Comparison of ENCODE assay signal across 15 cellular contexts in genomic region chr18:36663312-36663711, GRCh38.
DNase-seq lines count a peak whose midpoint lies in the region; ATAC-seq and TF ChIP-seq lines count a peak whose summit lies in the region.
"Had no signal": no experiment of that assay in that cellular context is flagged by ENCODE, and none has a peak within 500 bp of the region (broad histone marks: within the 10 kb centered on the region; RNA-seq: fewer than 3 reads in every experiment).

No MANE protein-coding gene starts in this region.

- DNase-seq in AG10803 (ENCODE audit: low read depth): peak; percentile 18
- peak; percentile 25 for DNase-seq in EH (ENCODE audit: low read depth)
- DNase-seq in amniotic epithelial cell (ENCODE audit: low read depth): peak; percentile 22
- peak; percentile 3 for DNase-seq in fibroblast of villous mesenchyme (ENCODE audit: low read depth)
- no peak for DNase-seq in endothelial cell (ENCODE audit: low spot score)
- no peak for DNase-seq in middle frontal gyrus (ENCODE audit: extremely low spot score, low spot score)
- DNase-seq: BE2C; CD4-positive, alpha-beta T cell; H9; KBM-7; NCI-H1436 treated with DMSO at 0.1 percent for 48 hours; NCI-H2081; NCI-H524 treated with DMSO at 0.1 percent for 48 hours; SIG-M5 had no signal

- H3K9me3 Mint-ChIP-seq in endothelial cell (ENCODE audit: unreplicated experiment): no peaks in the 10 kb centered on the region
- H3K9me3 Mint-ChIP-seq: CD4-positive, alpha-beta T cell; H9 had no signal

- H3K27me3 Mint-ChIP-seq in endothelial cell (ENCODE audit: unreplicated experiment): peaks cover 1% of the 10 kb centered on the region

- TF ChIP-seq CTCF in AG10803 (conservative IDR thresholded peaks at IDR 0.05; ENCODE audit: low read length): no peak
- TF ChIP-seq CTCF in fibroblast of villous mesenchyme (IDR thresholded peaks at IDR 0.05; ENCODE audit: insufficient read depth, low read depth, low read length): no peak
- TF ChIP-seq CTCF in endothelial cell (IDR thresholded peaks at IDR 0.05; ENCODE audit: unreplicated experiment): no peak

- ATAC-seq in HG03432 (IDR thresholded peaks at IDR 0.05; ENCODE audit: unreplicated experiment): no peak

- H3K4me1 Mint-ChIP-seq in endothelial cell (ENCODE audit: unreplicated experiment): peaks cover 9% of the 10 kb centered on the region
- H3K4me1 Mint-ChIP-seq: H9 had no signal

- no peaks in the 10 kb centered on the region for H3K36me3 Mint-ChIP-seq in endothelial cell (ENCODE audit: low read depth, unreplicated experiment)

- H3K4me3 ChIP-seq in AG10803 (ENCODE audit: low read length) (no peak overlapping the region), fibroblast of villous mesenchyme (ENCODE audit: low read depth, low read length) (no peak overlapping the region)

- no peak overlapping the region for H3K27ac Mint-ChIP-seq in endothelial cell (ENCODE audit: unreplicated experiment)
- H3K27ac Mint-ChIP-seq: CD4-positive, alpha-beta T cell had no signal

- no peak overlapping the region for H3K4me3 Mint-ChIP-seq in endothelial cell (ENCODE audit: unreplicated experiment)
- H3K4me3 Mint-ChIP-seq: CD4-positive, alpha-beta T cell; H9 had no signal

Comparison
In these comparisons a context has a peak if more than half of its experiments do, and no peak if none do; other contexts are left out.
1. DNase-seq: peak in AG10803 (single experiment), EH (single experiment), amniotic epithelial cell (single experiment) and fibroblast of villous mesenchyme (single experiment); none in endothelial cell (single experiment) and middle frontal gyrus (single experiment).